ENCODE assay signal across 8 cellular contexts in genomic region chr3:71062920-71063767, GRCh38.
DNase-seq lines count a peak whose midpoint lies in the region; ATAC-seq, FAIRE-seq and TF ChIP-seq lines count a peak whose summit lies in the region.

No MANE protein-coding gene starts in this region.

- DNase-seq in GM12891 (ENCODE audit: insufficient read length, low spot score) = no peak
- DNase-seq in PC-9 = no peak
- peak; percentile 38 for DNase-seq in fibroblast of pulmonary artery (ENCODE audit: low read depth)
- no peak for DNase-seq in activated gamma-delta T cell (lab: John Stamatoyannopoulos, UW)
- DNase-seq in HuH-7.5 (ENCODE audit: low spot score) = no peak

- no TSS peak for BruUV-seq in PC-9 (replicated peaks; lab: Mats Ljungman, UMichigan)

- ATAC-seq in HG02588 (IDR thresholded peaks at IDR 0.05; ENCODE audit: unreplicated experiment) (peak; percentile 34), HG03097 (IDR thresholded peaks at IDR 0.05; ENCODE audit: low FRiP score, unreplicated experiment) (no peak)

- no peaks in the 10 kb centered on the region for H3K79me2 ChIP-seq in PC-9 (ENCODE audit: low read depth)

- peak overlapping the region; percentile 80; the same call in 1 of the 2 replicates for H3K4me2 ChIP-seq in PC-9

- H3K4me3 ChIP-seq in PC-9 (no peak overlapping the region), fibroblast of pulmonary artery (replicated peaks; ENCODE audit: low read depth, low read length) (peak overlapping the region; percentile 79), rectal smooth muscle tissue (ENCODE audit: low read length) (peak overlapping the region; percentile 95)

- intact Hi-C loops in PC-9 (cut with micrococcal nuclease; ENCODE audit: unreplicated experiment) = loop anchor here (10.0 kb wide), 1 partner anchor 72 kb away; no protein-coding TSS in a partner anchor

- H2AFZ ChIP-seq in PC-9 = no peak overlapping the region

- CTCF ChIA-PET in PC-9 (lab: Charles Lee) = no interaction called here

- no peaks in the 10 kb centered on the region for H3K9me3 ChIP-seq in PC-9 (ENCODE audit: insufficient read depth, low read depth)

- POLR2A ChIA-PET in PC-9 (lab: Charles Lee; ENCODE audit: unreplicated experiment) = interaction anchor here (0.6 kb wide), 1 partner anchor 78 kb away, joined by 3 read pairs; no protein-coding TSS in a partner anchor

- H3K36me3 ChIP-seq in PC-9 (ENCODE audit: low read depth) = no peaks in the 10 kb centered on the region
- no peaks in the 10 kb centered on the region for H3K36me3 ChIP-seq in rectal smooth muscle tissue (ENCODE audit: control insufficient read depth, insufficient read depth, low read length)

- no peaks in the 10 kb centered on the region for H4K20me1 ChIP-seq in PC-9 (ENCODE audit: insufficient read depth)

- H3K9ac ChIP-seq in rectal smooth muscle tissue (ENCODE audit: low read length) = peak overlapping the region; percentile 86

- H3K4me1 ChIP-seq in PC-9 (replicated peaks; ENCODE audit: insufficient read depth) = peaks cover 3% of the 10 kb centered on the region; the same call in 1 of the 2 replicates
- H3K4me1 ChIP-seq in rectal smooth muscle tissue (ENCODE audit: control insufficient read depth, insufficient read depth, low read length) = peaks cover 35% of the 10 kb centered on the region

- TF ChIP-seq CTCF in PC-9 (conservative IDR thresholded peaks at IDR 0.05) (no peak), fibroblast of pulmonary artery (IDR thresholded peaks at IDR 0.05; ENCODE audit: low read length, missing control alignments) (no peak)

- H3K27me3 ChIP-seq in PC-9 (ENCODE audit: insufficient read depth, low read depth) (no peaks in the 10 kb centered on the region), rectal smooth muscle tissue (ENCODE audit: control insufficient read depth, insufficient read depth, low read length) (no peaks in the 10 kb centered on the region)

- H3K9me2 ChIP-seq in PC-9 (ENCODE audit: insufficient read depth) = no peaks in the 10 kb centered on the region

- H3K27ac ChIP-seq in PC-9 = no peak overlapping the region
- peak overlapping the region; percentile 96 for H3K27ac ChIP-seq in rectal smooth muscle tissue (ENCODE audit: low read depth, low read length)

- FAIRE-seq in GM12891 (lab: Jason Lieb, UNC) = peak; percentile 40

- no peak for TF ChIP-seq POLR2A in GM12891 (IDR thresholded peaks at IDR 0.05; ENCODE audit: low read depth, low read length)

- no peaks in the 10 kb centered on the region for H3F3A ChIP-seq in PC-9 (ENCODE audit: insufficient read depth, low read depth)

TF ChIP-seq in GM12891, 5 proteins besides CTCF, POLR2A, EP300 and RAD21:
- TF ChIP-seq POU2F2 (IDR thresholded peaks at IDR 0.05; ENCODE audit: low read depth, low read length) (no peak), PAX5 (IDR thresholded peaks at IDR 0.05; ENCODE audit: insufficient read depth, low read length, severe bottlenecking) (no peak), SPI1 (IDR thresholded peaks at IDR 0.05; ENCODE audit: low read depth, low read length) (no peak), TAF1 (IDR thresholded peaks at IDR 0.05; ENCODE audit: low read depth, low read length) (no peak), POLR2AphosphoS5 (IDR thresholded peaks at IDR 0.05; ENCODE audit: low read depth, low read length) (no peak)
